8 cellular contexts compared by ENCODE assay signal in the genomic region with DNA sequence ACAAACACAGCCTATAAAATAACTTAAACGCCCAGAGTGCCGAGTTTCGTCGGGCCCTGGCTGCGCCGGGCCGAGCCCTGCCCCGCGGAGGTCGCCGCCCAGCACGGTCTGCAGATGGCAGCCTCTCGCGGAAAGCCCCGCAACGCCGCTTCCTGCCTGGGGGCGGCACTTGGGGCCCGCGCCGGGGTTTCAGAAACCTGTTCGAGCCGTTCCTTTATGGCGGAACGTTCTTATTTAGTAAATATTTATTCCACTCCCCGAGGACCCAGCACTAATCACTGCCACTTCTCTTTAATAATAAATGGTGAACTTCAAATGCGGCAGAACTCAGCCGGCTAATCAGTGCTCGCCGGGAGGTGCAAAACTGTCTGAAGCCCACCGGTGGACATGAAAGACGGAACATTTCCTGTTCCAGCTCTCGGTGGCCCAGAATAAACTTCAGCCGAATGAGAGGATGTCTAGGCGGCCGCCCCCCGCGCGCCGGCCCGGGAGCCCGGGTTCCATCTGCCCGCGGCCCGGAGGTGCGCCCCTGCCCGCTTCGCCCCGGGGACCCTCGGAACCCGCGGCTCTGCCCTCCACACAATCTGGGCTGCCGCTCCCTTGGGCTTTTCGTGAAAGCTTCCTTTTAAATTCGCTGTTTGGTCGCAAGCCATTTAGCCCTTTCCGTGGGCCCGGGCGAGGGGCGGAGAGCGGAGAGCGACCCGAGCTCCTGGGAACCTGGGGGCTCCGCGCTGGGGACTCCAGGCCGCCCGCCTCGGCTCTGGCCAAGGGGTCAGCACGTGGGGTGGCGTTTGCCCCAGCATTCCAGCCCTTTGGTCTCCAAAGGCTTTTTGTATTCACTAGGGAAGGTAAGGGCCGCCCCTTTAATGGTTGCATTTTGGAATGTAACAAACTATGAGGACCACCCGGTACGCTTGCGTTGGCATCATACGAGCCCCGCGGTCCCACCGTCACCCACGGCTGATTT.
A peak's percentile ranks its signal among the peaks of the same experiment; 100 is the strongest.
DNase-seq lines count a peak whose midpoint lies in the region; ATAC-seq and TF ChIP-seq lines count a peak whose summit lies in the region.

No MANE protein-coding gene starts in this region.

- H3K27me3 ChIP-seq in lower lobe of right lung (ENCODE audit: low read depth), result peaks cover 33% of the 10 kb centered on the region

- H3K27ac ChIP-seq in lower lobe of right lung, result no peak overlapping the region

- peak overlapping the region; percentile 63 for H3K4me3 ChIP-seq in lower lobe of right lung

- peaks cover 15% of the 10 kb centered on the region for H3K4me1 ChIP-seq in lower lobe of right lung

- H3K9me3 ChIP-seq in lower lobe of right lung, result no peaks in the 10 kb centered on the region

- ATAC-seq in HG02623 (IDR thresholded peaks at IDR 0.05; ENCODE audit: unreplicated experiment) (peak; percentile 84), lower lobe of right lung (peak; percentile 80 to 88)

- DNase-seq in NCI-H1436 (lab: John Stamatoyannopoulos, UW) (peak; percentile 31), NCI-H1436 treated with DMSO at 0.1 percent for 48 hours (lab: John Stamatoyannopoulos, UW) (no peak), NCI-H146 treated with DMSO at 0.1 percent for 48 hours (lab: John Stamatoyannopoulos, UW; ENCODE audit: unreplicated experiment) (peak; percentile 50), dermis blood vessel endothelial cell (peak; percentile 50), lower lobe of right lung (peak; percentile 59)
- DNase-seq in activated CD4-positive, alpha-beta T cell treated with anti-CD3 and anti-CD28 coated beads for 48 hours, result peak; percentile 72
- peak; percentile 31 for DNase-seq in stimulated activated CD8-positive, alpha-beta memory T cell treated with anti-CD3 and anti-CD28 coated beads, Interleukin-15, amount 100 ng/mL, for 24 hours (ENCODE audit: low read depth)

- H3K36me3 ChIP-seq in lower lobe of right lung, result no peaks in the 10 kb centered on the region

- intact Hi-C loops in lower lobe of right lung (cut with DNase I), result no loop called here

- peak; percentile 31 for TF ChIP-seq CTCF in lower lobe of right lung (IDR thresholded peaks at IDR 0.05)
